Comparison of ENCODE assay signal across 2 cellular contexts in the genomic region with DNA sequence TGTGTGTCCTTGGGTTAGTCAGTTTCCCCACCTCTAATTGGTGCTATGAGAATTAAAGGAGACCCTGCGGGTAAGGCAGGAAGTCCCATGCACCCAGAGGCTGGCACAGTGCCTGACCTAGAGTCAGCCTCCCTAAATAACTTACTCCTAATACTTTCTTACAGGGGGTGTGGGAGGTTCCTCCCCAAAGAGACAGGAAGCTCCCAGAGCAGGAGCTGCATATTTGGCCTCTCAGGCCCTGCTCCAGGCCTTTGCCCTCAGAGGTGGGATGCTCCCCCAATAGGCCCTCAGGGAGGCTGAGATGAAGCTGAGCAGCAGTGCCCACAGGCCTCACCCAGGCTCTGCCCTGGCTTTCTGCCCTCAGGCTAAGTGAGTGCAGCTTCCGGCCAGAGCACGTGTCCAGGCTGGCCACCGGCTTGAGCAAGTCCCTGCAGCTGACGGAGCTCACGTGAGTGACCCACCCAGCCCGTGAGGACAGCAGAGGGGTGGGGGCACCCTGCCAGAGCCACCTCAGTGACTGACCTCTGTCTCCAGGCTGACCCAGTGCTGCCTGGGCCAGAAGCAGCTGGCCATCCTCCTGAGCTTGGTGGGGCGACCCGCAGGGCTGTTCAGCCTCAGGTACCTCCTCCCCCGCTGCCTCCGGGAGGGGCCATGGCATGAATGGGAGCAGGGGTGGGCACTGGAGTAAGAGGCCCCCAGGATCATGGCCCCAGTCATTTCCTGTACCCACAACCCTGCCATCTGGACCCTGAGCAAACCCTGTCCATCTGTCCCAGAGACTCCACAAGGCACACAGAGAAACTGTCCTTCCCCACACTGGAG.
TF ChIP-seq lines count a peak whose summit lies in the region.

No MANE protein-coding gene starts in this region.

TF ChIP-seq in A549, 52 proteins besides CTCF, POLR2A, EP300 and RAD21 (continued from another document):
- TF ChIP-seq, protein P1, sequence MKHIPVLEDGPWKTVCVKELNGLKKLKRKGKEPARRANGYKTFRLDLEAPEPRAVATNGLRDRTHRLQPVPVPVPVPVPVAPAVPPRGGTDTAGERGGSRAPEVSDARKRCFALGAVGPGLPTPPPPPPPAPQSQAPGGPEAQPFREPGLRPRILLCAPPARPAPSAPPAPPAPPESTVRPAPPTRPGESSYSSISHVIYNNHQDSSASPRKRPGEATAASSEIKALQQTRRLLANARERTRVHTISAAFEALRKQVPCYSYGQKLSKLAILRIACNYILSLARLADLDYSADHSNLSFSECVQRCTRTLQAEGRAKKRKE (CRISPR knock-in tag; IDR thresholded peaks at IDR 0.05; ENCODE audit: low read depth): no peak
- TF ChIP-seq PHF8 (IDR thresholded peaks at IDR 0.05; ENCODE audit: borderline replicate concordance, low read depth): no peak
- TF ChIP-seq, protein P2, sequence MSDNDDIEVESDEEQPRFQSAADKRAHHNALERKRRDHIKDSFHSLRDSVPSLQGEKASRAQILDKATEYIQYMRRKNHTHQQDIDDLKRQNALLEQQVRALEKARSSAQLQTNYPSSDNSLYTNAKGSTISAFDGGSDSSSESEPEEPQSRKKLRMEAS (IDR thresholded peaks at IDR 0.05): no peak
- TF ChIP-seq CEBPB (IDR thresholded peaks at IDR 0.05): no peak
- no peak for TF ChIP-seq ZFP36 (IDR thresholded peaks at IDR 0.05; ENCODE audit: borderline replicate concordance, partially characterized antibody)
- no peak for TF ChIP-seq CBX2 (IDR thresholded peaks at IDR 0.05; ENCODE audit: borderline replicate concordance, low read depth)
- TF ChIP-seq TFCP2L1 (CRISPR knock-in tag; IDR thresholded peaks at IDR 0.05): no peak
- no peak for TF ChIP-seq NR3C1 (IDR thresholded peaks at IDR 0.05)

TF ChIP-seq in HepG2, 621 proteins besides CTCF, POLR2A, EP300 and RAD21 (continued from another document and continues in another):
- TF ChIP-seq ZNF234 (CRISPR knock-in tag; conservative IDR thresholded peaks at IDR 0.05) (no peak), ZNF24 (IDR thresholded peaks at IDR 0.05) (no peak), NR2C2 (CRISPR knock-in tag; IDR thresholded peaks at IDR 0.05; ENCODE audit: borderline replicate concordance) (peak; percentile 25; the same call in 1 of the 2 replicates), SP4 (CRISPR knock-in tag; IDR thresholded peaks at IDR 0.05) (no peak), NR2F1 (CRISPR knock-in tag; IDR thresholded peaks at IDR 0.05) (no peak), EZH2 (conservative IDR thresholded peaks at IDR 0.05; ENCODE audit: low read depth, low read length) (no peak), CREM (IDR thresholded peaks at IDR 0.05) (no peak), CREM (CRISPR knock-in tag; IDR thresholded peaks at IDR 0.05) (no peak), XRCC5 (optimal IDR thresholded peaks at IDR 0.05; ENCODE audit: low read length) (no peak), BRCA1 (CRISPR knock-in tag; IDR thresholded peaks at IDR 0.05) (no peak), CEBPB (IDR thresholded peaks at IDR 0.05; ENCODE audit: borderline replicate concordance, low read depth, low read length) (no peak), ZC3H4 (CRISPR knock-in tag; IDR thresholded peaks at IDR 0.05; ENCODE audit: borderline replicate concordance) (no peak), ARID2 (CRISPR knock-in tag; IDR thresholded peaks at IDR 0.05; ENCODE audit: borderline replicate concordance) (no peak), SMARCE1 (IDR thresholded peaks at IDR 0.05; ENCODE audit: borderline replicate concordance) (no peak), KDM5B (CRISPR knock-in tag; IDR thresholded peaks at IDR 0.05; ENCODE audit: borderline replicate concordance) (peak; percentile 43; the same call in 1 of the 2 replicates), ZNF841 (CRISPR knock-in tag; IDR thresholded peaks at IDR 0.05; ENCODE audit: borderline replicate concordance) (no peak), CHD4 (IDR thresholded peaks at IDR 0.05; ENCODE audit: borderline replicate concordance, low read length) (no peak), FOSL2 (CRISPR knock-in tag; IDR thresholded peaks at IDR 0.05) (no peak), GFI1 (CRISPR knock-in tag; IDR thresholded peaks at IDR 0.05; ENCODE audit: borderline replicate concordance) (no peak), ZNF788 (CRISPR knock-in tag; IDR thresholded peaks at IDR 0.05; ENCODE audit: borderline replicate concordance) (peak; percentile 30; the same call in 1 of the 2 replicates), STAG1 (CRISPR knock-in tag; IDR thresholded peaks at IDR 0.05) (no peak), PLRG1 (conservative IDR thresholded peaks at IDR 0.05) (no peak), MEIS1 (CRISPR knock-in tag; IDR thresholded peaks at IDR 0.05; ENCODE audit: borderline replicate concordance) (no peak), HES4 (CRISPR knock-in tag; IDR thresholded peaks at IDR 0.05; ENCODE audit: borderline replicate concordance) (no peak), ARNTL (CRISPR knock-in tag; IDR thresholded peaks at IDR 0.05) (no peak), CBFB (CRISPR knock-in tag; IDR thresholded peaks at IDR 0.05) (no peak), MBD4 (IDR thresholded peaks at IDR 0.05; ENCODE audit: borderline replicate concordance, low read length) (no peak), HHEX (CRISPR knock-in tag; IDR thresholded peaks at IDR 0.05) (no peak), ARNT (IDR thresholded peaks at IDR 0.05) (no peak), ZNF749 (CRISPR knock-in tag; IDR thresholded peaks at IDR 0.05; ENCODE audit: borderline replicate concordance) (no peak)
- TF ChIP-seq, protein P3, sequence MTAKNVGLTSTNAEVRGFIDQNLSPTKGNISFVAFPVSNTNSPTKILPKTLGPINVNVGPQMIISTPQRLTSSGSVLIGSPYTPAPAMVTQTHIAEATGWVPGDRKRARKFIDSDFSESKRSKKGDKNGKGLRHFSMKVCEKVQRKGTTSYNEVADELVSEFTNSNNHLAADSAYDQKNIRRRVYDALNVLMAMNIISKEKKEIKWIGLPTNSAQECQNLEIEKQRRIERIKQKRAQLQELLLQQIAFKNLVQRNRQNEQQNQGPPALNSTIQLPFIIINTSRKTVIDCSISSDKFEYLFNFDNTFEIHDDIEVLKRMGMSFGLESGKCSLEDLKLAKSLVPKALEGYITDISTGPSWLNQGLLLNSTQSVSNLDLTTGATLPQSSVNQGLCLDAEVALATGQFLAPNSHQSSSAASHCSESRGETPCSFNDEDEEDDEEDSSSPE (CRISPR knock-in tag; IDR thresholded peaks at IDR 0.05): no peak
- TF ChIP-seq, protein P4, sequence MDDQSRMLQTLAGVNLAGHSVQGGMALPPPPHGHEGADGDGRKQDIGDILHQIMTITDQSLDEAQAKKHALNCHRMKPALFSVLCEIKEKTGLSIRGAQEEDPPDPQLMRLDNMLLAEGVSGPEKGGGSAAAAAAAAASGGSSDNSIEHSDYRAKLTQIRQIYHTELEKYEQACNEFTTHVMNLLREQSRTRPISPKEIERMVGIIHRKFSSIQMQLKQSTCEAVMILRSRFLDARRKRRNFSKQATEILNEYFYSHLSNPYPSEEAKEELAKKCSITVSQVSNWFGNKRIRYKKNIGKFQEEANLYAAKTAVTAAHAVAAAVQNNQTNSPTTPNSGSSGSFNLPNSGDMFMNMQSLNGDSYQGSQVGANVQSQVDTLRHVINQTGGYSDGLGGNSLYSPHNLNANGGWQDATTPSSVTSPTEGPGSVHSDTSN (CRISPR knock-in tag; IDR thresholded peaks at IDR 0.05; ENCODE audit: borderline replicate concordance): no peak
- TF ChIP-seq, protein P5, sequence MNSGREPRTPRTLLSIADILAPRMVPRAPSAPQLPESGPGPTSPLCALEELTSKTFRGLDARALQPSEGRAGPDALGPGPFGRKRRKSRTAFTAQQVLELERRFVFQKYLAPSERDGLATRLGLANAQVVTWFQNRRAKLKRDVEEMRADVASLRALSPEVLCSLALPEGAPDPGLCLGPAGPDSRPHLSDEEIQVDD (CRISPR knock-in tag; IDR thresholded peaks at IDR 0.05; ENCODE audit: borderline replicate concordance): no peak
- TF ChIP-seq, protein P6, sequence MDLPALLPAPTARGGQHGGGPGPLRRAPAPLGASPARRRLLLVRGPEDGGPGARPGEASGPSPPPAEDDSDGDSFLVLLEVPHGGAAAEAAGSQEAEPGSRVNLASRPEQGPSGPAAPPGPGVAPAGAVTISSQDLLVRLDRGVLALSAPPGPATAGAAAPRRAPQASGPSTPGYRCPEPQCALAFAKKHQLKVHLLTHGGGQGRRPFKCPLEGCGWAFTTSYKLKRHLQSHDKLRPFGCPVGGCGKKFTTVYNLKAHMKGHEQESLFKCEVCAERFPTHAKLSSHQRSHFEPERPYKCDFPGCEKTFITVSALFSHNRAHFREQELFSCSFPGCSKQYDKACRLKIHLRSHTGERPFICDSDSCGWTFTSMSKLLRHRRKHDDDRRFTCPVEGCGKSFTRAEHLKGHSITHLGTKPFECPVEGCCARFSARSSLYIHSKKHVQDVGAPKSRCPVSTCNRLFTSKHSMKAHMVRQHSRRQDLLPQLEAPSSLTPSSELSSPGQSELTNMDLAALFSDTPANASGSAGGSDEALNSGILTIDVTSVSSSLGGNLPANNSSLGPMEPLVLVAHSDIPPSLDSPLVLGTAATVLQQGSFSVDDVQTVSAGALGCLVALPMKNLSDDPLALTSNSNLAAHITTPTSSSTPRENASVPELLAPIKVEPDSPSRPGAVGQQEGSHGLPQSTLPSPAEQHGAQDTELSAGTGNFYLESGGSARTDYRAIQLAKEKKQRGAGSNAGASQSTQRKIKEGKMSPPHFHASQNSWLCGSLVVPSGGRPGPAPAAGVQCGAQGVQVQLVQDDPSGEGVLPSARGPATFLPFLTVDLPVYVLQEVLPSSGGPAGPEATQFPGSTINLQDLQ (CRISPR knock-in tag; IDR thresholded peaks at IDR 0.05): no peak
- TF ChIP-seq, protein P7, sequence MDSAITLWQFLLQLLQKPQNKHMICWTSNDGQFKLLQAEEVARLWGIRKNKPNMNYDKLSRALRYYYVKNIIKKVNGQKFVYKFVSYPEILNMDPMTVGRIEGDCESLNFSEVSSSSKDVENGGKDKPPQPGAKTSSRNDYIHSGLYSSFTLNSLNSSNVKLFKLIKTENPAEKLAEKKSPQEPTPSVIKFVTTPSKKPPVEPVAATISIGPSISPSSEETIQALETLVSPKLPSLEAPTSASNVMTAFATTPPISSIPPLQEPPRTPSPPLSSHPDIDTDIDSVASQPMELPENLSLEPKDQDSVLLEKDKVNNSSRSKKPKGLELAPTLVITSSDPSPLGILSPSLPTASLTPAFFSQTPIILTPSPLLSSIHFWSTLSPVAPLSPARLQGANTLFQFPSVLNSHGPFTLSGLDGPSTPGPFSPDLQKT (CRISPR knock-in tag; IDR thresholded peaks at IDR 0.05; ENCODE audit: borderline replicate concordance): no peak
- TF ChIP-seq, protein P8, sequence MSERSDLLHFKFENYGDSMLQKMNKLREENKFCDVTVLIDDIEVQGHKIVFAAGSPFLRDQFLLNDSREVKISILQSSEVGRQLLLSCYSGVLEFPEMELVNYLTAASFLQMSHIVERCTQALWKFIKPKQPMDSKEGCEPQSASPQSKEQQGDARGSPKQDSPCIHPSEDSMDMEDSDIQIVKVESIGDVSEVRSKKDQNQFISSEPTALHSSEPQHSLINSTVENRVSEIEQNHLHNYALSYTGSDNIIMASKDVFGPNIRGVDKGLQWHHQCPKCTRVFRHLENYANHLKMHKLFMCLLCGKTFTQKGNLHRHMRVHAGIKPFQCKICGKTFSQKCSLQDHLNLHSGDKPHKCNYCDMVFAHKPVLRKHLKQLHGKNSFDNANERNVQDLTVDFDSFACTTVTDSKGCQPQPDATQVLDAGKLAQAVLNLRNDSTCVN (CRISPR knock-in tag; IDR thresholded peaks at IDR 0.05; ENCODE audit: borderline replicate concordance): no peak
- TF ChIP-seq, protein P9, sequence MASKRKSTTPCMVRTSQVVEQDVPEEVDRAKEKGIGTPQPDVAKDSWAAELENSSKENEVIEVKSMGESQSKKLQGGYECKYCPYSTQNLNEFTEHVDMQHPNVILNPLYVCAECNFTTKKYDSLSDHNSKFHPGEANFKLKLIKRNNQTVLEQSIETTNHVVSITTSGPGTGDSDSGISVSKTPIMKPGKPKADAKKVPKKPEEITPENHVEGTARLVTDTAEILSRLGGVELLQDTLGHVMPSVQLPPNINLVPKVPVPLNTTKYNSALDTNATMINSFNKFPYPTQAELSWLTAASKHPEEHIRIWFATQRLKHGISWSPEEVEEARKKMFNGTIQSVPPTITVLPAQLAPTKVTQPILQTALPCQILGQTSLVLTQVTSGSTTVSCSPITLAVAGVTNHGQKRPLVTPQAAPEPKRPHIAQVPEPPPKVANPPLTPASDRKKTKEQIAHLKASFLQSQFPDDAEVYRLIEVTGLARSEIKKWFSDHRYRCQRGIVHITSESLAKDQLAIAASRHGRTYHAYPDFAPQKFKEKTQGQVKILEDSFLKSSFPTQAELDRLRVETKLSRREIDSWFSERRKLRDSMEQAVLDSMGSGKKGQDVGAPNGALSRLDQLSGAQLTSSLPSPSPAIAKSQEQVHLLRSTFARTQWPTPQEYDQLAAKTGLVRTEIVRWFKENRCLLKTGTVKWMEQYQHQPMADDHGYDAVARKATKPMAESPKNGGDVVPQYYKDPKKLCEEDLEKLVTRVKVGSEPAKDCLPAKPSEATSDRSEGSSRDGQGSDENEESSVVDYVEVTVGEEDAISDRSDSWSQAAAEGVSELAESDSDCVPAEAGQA (IDR thresholded peaks at IDR 0.05; ENCODE audit: low read depth): no peak
- TF ChIP-seq, protein P9 (CRISPR knock-in tag; IDR thresholded peaks at IDR 0.05; ENCODE audit: borderline replicate concordance): no peak
- TF ChIP-seq, protein P10, sequence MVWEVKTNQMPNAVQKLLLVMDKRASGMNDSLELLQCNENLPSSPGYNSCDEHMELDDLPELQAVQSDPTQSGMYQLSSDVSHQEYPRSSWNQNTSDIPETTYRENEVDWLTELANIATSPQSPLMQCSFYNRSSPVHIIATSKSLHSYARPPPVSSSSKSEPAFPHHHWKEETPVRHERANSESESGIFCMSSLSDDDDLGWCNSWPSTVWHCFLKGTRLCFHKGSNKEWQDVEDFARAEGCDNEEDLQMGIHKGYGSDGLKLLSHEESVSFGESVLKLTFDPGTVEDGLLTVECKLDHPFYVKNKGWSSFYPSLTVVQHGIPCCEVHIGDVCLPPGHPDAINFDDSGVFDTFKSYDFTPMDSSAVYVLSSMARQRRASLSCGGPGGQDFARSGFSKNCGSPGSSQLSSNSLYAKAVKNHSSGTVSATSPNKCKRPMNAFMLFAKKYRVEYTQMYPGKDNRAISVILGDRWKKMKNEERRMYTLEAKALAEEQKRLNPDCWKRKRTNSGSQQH (CRISPR knock-in tag; IDR thresholded peaks at IDR 0.05; ENCODE audit: low read depth): no peak
